11 cellular contexts compared by ENCODE assay signal in the genomic region with DNA sequence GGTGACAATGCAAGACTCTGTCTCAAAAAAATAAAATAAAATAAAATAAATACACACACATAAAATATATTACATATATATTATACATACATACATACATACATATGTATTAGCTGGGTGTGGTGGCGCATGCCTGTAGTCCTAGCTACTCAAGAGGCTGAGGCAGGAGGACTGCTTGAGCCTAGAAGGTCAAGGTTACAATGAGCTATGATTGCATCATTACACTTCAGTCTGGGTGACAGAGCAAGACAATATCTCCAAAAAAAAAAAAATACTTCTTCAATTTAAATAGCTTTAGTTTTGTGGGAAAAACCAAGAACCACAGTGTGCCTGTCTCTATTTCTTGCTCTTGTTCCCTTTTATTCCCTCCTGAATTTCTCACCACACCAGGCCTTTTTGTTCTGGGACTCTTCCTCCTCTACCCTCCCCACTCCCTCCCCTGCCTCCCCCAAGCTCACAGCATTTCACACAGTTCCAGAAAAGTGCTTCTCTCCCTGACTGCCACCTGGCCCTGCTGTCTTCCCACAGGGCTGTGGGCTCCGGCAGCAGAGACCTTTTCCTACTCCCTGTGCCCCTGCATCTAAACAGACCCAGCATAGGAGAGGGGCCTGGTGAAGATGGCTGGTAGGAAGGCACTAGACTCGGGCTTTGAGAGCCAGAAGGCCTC. TPM values are rescaled to one million over a fixed set of nuclear protein-coding genes. Genes with fewer than 3 reads are reported as not detected.
DNase-seq lines count a peak whose midpoint lies in the region; ATAC-seq and TF ChIP-seq lines count a peak whose summit lies in the region.
"Had no signal": no experiment of that assay in that cellular context is flagged by ENCODE, and none has a peak within 500 bp of the region (broad histone marks: within the 10 kb centered on the region; RNA-seq: fewer than 3 reads in every experiment).

No MANE protein-coding gene starts in this region.

- H3K27me3 Mint-ChIP-seq in activated naive CD4-positive, alpha-beta T cell treated with anti-CD3 and anti-CD28 coated beads, Interleukin-2, amount 10 ng/mL, durations not matched to agents 7 days and 5 days: peaks cover 11% of the 10 kb centered on the region
- no peaks in the 10 kb centered on the region for H3K27me3 Mint-ChIP-seq in type B pancreatic cell

- no peak for TF ChIP-seq CTCF in type B pancreatic cell (conservative IDR thresholded peaks at IDR 0.05)
- TF ChIP-seq CTCF in GM10266 (IDR thresholded peaks at IDR 0.05; ENCODE audit: control insufficient read depth, insufficient read depth, low read depth, missing control alignments): no peak

- no peaks in the 10 kb centered on the region for H3K9me3 Mint-ChIP-seq in activated naive CD4-positive, alpha-beta T cell treated with anti-CD3 and anti-CD28 coated beads, Interleukin-2, amount 10 ng/mL, durations not matched to agents 7 days and 5 days
- no peaks in the 10 kb centered on the region for H3K9me3 Mint-ChIP-seq in type B pancreatic cell

- no peak for ATAC-seq in HG03457 (IDR thresholded peaks at IDR 0.05; ENCODE audit: unreplicated experiment)

- CTCF ChIA-PET in activated naive CD4-positive, alpha-beta T cell treated with anti-CD3 and anti-CD28 coated beads, Interleukin-2, amount 10 ng/mL, durations not matched to agents 7 days and 5 days (lab: Charles Lee): interaction anchor here (0.8 to 14.1 kb wide), 10 partner anchors 12 to 171 kb away, joined by 3 to 363 read pairs (median 4); no protein-coding TSS in a partner anchor

- peak overlapping the region; percentile 67 for H3K27ac ChIP-seq in caudate nucleus (ENCODE audit: low read depth, low read length)
- H3K27ac ChIP-seq: tibial artery had no signal

- DNase-seq in activated naive CD4-positive, alpha-beta T cell treated with anti-CD3 and anti-CD28 coated beads, Interleukin-2, amount 10 ng/mL, durations not matched to agents 7 days and 5 days: no peak
- DNase-seq in activated naive CD4-positive, alpha-beta T cell (lab: John Stamatoyannopoulos, UW): no peak
- DNase-seq in Kasumi-1 (lab: John Stamatoyannopoulos, UW) (peak; percentile 92 to 97), caudate nucleus (lab: John Stamatoyannopoulos, UW) (peak in 10 of 61 donors; percentile 6 to 59 (median 23)), type B pancreatic cell (ENCODE audit: extremely low spot score, unreplicated experiment) (no peak), GM10266 (ENCODE audit: extremely low spot score) (no peak), C1 segment of cervical spinal cord (lab: John Stamatoyannopoulos, UW) (no peak)
- DNase-seq: tibial artery had no signal

- no peaks in the 10 kb centered on the region for H3K36me3 Mint-ChIP-seq in activated naive CD4-positive, alpha-beta T cell treated with anti-CD3 and anti-CD28 coated beads, Interleukin-2, amount 10 ng/mL, durations not matched to agents 7 days and 5 days
- H3K36me3 Mint-ChIP-seq in type B pancreatic cell: no peaks in the 10 kb centered on the region

- peak overlapping the region; percentile 13 for H3K27ac Mint-ChIP-seq in activated naive CD4-positive, alpha-beta T cell treated with anti-CD3 and anti-CD28 coated beads, Interleukin-2, amount 10 ng/mL, durations not matched to agents 7 days and 5 days
- peak overlapping the region; percentile 7 for H3K27ac Mint-ChIP-seq in type B pancreatic cell

- H3K4me1 Mint-ChIP-seq in activated naive CD4-positive, alpha-beta T cell treated with anti-CD3 and anti-CD28 coated beads, Interleukin-2, amount 10 ng/mL, durations not matched to agents 7 days and 5 days: peaks cover 27% of the 10 kb centered on the region
- peaks cover 31% of the 10 kb centered on the region for H3K4me1 Mint-ChIP-seq in type B pancreatic cell (ENCODE audit: unreplicated experiment)

- no peak overlapping the region for H3K4me3 Mint-ChIP-seq in activated naive CD4-positive, alpha-beta T cell treated with anti-CD3 and anti-CD28 coated beads, Interleukin-2, amount 10 ng/mL, durations not matched to agents 7 days and 5 days
- no peak overlapping the region for H3K4me3 Mint-ChIP-seq in type B pancreatic cell

RNA-seq across cellular contexts. Expression of gene C20orf203, which starts 1.3 kb away (rescaled TPM):
- total RNA-seq in type B pancreatic cell (ENCODE audit: low replicate concordance): 0.07 and 0.10 TPM in 2 replicates
- total RNA-seq: activated CD8-positive, alpha-beta memory T cell treated with anti-CD3 and anti-CD28 coated beads for 36 hours; Daoy had no signal

Comparison
In these comparisons a context has a peak if more than half of its experiments do, and no peak if none do; other contexts are left out.
1. DNase-seq: peak in Kasumi-1 (2 of 2); none in activated naive CD4-positive, alpha-beta T cell treated with anti-CD3 and anti-CD28 coated beads, Interleukin-2, amount 10 ng/mL, durations not matched to agents 7 days and 5 days (single experiment), activated naive CD4-positive, alpha-beta T cell (0 of 4), type B pancreatic cell (single experiment), GM10266 (single experiment) and C1 segment of cervical spinal cord (0 of 14).